17 cellular contexts compared by ENCODE assay signal in genomic region chr14:64232944-64233343, GRCh38.
DNase-seq lines count a peak whose midpoint lies in the region; ATAC-seq and TF ChIP-seq lines count a peak whose summit lies in the region.
"Had no signal": no experiment of that assay in that cellular context is flagged by ENCODE, and none has a peak within 500 bp of the region (broad histone marks: within the 10 kb centered on the region; RNA-seq: fewer than 3 reads in every experiment).

No MANE protein-coding gene starts in this region.

- no peaks in the 10 kb centered on the region for H3K36me3 ChIP-seq in SJSA1
- H3K36me3 ChIP-seq: neural progenitor cell had no signal

- H3K4me1 ChIP-seq in SJSA1 (replicated peaks) (peaks cover 27% of the 10 kb centered on the region), right cardiac atrium (ENCODE audit: control insufficient read depth, insufficient read depth, low read length) (no peaks in the 10 kb centered on the region)
- H3K4me1 ChIP-seq: lower lobe of right lung, neural progenitor cell had no signal

- H3K27me3 ChIP-seq in SJSA1 (replicated peaks) (no peaks in the 10 kb centered on the region), right cardiac atrium (ENCODE audit: control insufficient read depth, insufficient read depth) (no peaks in the 10 kb centered on the region)
- H3K27me3 ChIP-seq: cardiac muscle cell, neural progenitor cell had no signal

- no peaks in the 10 kb centered on the region for H3K9me3 Mint-ChIP-seq in activated CD8-positive, alpha-beta T cell treated with anti-CD3 and anti-CD28 coated beads for 36 hours
- no peaks in the 10 kb centered on the region for H3K9me3 Mint-ChIP-seq in activated CD8-positive, alpha-beta T cell treated with anti-CD3 and anti-CD28 coated beads, Interleukin-2, amount 10 ng/mL, durations not matched to agents 7 days and 5 days (ENCODE audit: insufficient read depth)
- no peaks in the 10 kb centered on the region for H3K9me3 Mint-ChIP-seq in stimulated activated memory B cell treated with anti-CD40 and anti-IgM and Interleukin-4, amounts not matched to agents 10 μg/mL and 1 μg/mL and 100 μg/mL, for 72 hours
- H3K9me3 Mint-ChIP-seq: neural progenitor cell had no signal

- POLR2A ChIA-PET in activated CD8-positive, alpha-beta T cell treated with anti-CD3 and anti-CD28 coated beads for 36 hours (lab: Charles Lee), result no interaction called here
- POLR2A ChIA-PET in activated CD8-positive, alpha-beta T cell treated with anti-CD3 and anti-CD28 coated beads, Interleukin-2, amount 10 ng/mL, durations not matched to agents 7 days and 5 days (lab: Charles Lee), result no interaction called here

- peak; percentile 14 for DNase-seq in activated CD8-positive, alpha-beta T cell treated with anti-CD3 and anti-CD28 coated beads for 36 hours
- no peak for DNase-seq in activated CD8-positive, alpha-beta T cell treated with anti-CD3 and anti-CD28 coated beads, Interleukin-2, amount 10 ng/mL, durations not matched to agents 7 days and 5 days
- DNase-seq in SJSA1 (ENCODE audit: low read depth in 1 of 2, low spot score in 2 of 2) (no peak), right cardiac atrium (no peak), pons (ENCODE audit: low spot score) (no peak), COLO829 (ENCODE audit: low spot score) (no peak), DMS153 treated with DMSO at 0.1 percent for 48 hours (lab: John Stamatoyannopoulos, UW; ENCODE audit: unreplicated experiment) (no peak)
- DNase-seq: activated T-cell treated with anti-CD3 and anti-CD28 coated beads for 4 hours; CD4-positive, alpha-beta memory T cell; lower lobe of right lung; NCI-H146; SK-N-SH; stimulated activated CD4-positive, alpha-beta T cell treated with anti-CD3 and anti-CD28 coated beads, Interleukin-4, amount 100 ng/mL, for 1 hour had no signal

- H3K4me1 Mint-ChIP-seq in activated CD8-positive, alpha-beta T cell treated with anti-CD3 and anti-CD28 coated beads for 36 hours (ENCODE audit: low read depth), result peaks cover 18% of the 10 kb centered on the region
- peaks cover 8% of the 10 kb centered on the region for H3K4me1 Mint-ChIP-seq in activated CD8-positive, alpha-beta T cell treated with anti-CD3 and anti-CD28 coated beads, Interleukin-2, amount 10 ng/mL, durations not matched to agents 7 days and 5 days (ENCODE audit: low read depth)
- peaks cover 65% of the 10 kb centered on the region for H3K4me1 Mint-ChIP-seq in stimulated activated memory B cell treated with anti-CD40 and anti-IgM and Interleukin-4, amounts not matched to agents 10 μg/mL and 1 μg/mL and 100 μg/mL, for 72 hours

- peak overlapping the region; percentile 48 for H3K27ac ChIP-seq in SJSA1
- H3K27ac ChIP-seq in right cardiac atrium (ENCODE audit: low read length), result peak overlapping the region; percentile 71
- H3K27ac ChIP-seq: cardiac muscle cell, lower lobe of right lung, neural progenitor cell had no signal

- ATAC-seq in activated CD8-positive, alpha-beta T cell treated with anti-CD3 and anti-CD28 coated beads for 36 hours, result no peak
- no peak for ATAC-seq in activated CD8-positive, alpha-beta T cell treated with anti-CD3 and anti-CD28 coated beads, Interleukin-2, amount 10 ng/mL, durations not matched to agents 7 days and 5 days
- ATAC-seq in right cardiac atrium, result no peak
- ATAC-seq in stimulated activated memory B cell treated with anti-CD40 and anti-IgM and Interleukin-4, amounts not matched to agents 10 μg/mL and 1 μg/mL and 100 μg/mL, for 72 hours, result no peak

- intact Hi-C loops in activated CD8-positive, alpha-beta T cell treated with anti-CD3 and anti-CD28 coated beads for 36 hours (cut with micrococcal nuclease), result loop anchor here (5.0 kb wide), 1 partner anchor 64 kb away; no protein-coding TSS in a partner anchor
- intact Hi-C loops in right cardiac atrium (cut with DNase I), result no loop called here

- peak overlapping the region; percentile 62 for H3K27ac Mint-ChIP-seq in activated CD8-positive, alpha-beta T cell treated with anti-CD3 and anti-CD28 coated beads for 36 hours
- H3K27ac Mint-ChIP-seq in activated CD8-positive, alpha-beta T cell treated with anti-CD3 and anti-CD28 coated beads, Interleukin-2, amount 10 ng/mL, durations not matched to agents 7 days and 5 days, result no peak overlapping the region
- H3K27ac Mint-ChIP-seq in stimulated activated memory B cell treated with anti-CD40 and anti-IgM and Interleukin-4, amounts not matched to agents 10 μg/mL and 1 μg/mL and 100 μg/mL, for 72 hours, result peak overlapping the region; percentile 91

- CTCF ChIA-PET in activated CD8-positive, alpha-beta T cell treated with anti-CD3 and anti-CD28 coated beads for 36 hours (lab: Charles Lee), result interaction anchor here (1.5 kb wide), 1 partner anchor 71 kb away, joined by 3 read pairs; no protein-coding TSS in a partner anchor
- CTCF ChIA-PET in activated CD8-positive, alpha-beta T cell treated with anti-CD3 and anti-CD28 coated beads, Interleukin-2, amount 10 ng/mL, durations not matched to agents 7 days and 5 days (lab: Charles Lee), result no interaction called here

- no peaks in the 10 kb centered on the region for H3K27me3 Mint-ChIP-seq in activated CD8-positive, alpha-beta T cell treated with anti-CD3 and anti-CD28 coated beads for 36 hours
- H3K27me3 Mint-ChIP-seq in activated CD8-positive, alpha-beta T cell treated with anti-CD3 and anti-CD28 coated beads, Interleukin-2, amount 10 ng/mL, durations not matched to agents 7 days and 5 days (ENCODE audit: low read depth), result no peaks in the 10 kb centered on the region
- no peaks in the 10 kb centered on the region for H3K27me3 Mint-ChIP-seq in stimulated activated memory B cell treated with anti-CD40 and anti-IgM and Interleukin-4, amounts not matched to agents 10 μg/mL and 1 μg/mL and 100 μg/mL, for 72 hours
- H3K27me3 Mint-ChIP-seq: CD4-positive, alpha-beta memory T cell had no signal

- 95% methylated on average over 9 of the region's 9 CpGs for WGBS in right cardiac atrium

- H3K9me3 ChIP-seq in SJSA1 (replicated peaks) (no peaks in the 10 kb centered on the region), right cardiac atrium (ENCODE audit: control insufficient read depth, low read length) (no peaks in the 10 kb centered on the region)
- H3K9me3 ChIP-seq: lower lobe of right lung, SK-N-SH, thoracic aorta had no signal

- H3K36me3 Mint-ChIP-seq in activated CD8-positive, alpha-beta T cell treated with anti-CD3 and anti-CD28 coated beads for 36 hours (ENCODE audit: low read depth), result peaks cover 3% of the 10 kb centered on the region
- peaks cover 25% of the 10 kb centered on the region for H3K36me3 Mint-ChIP-seq in activated CD8-positive, alpha-beta T cell treated with anti-CD3 and anti-CD28 coated beads, Interleukin-2, amount 10 ng/mL, durations not matched to agents 7 days and 5 days (ENCODE audit: low read depth)
- H3K36me3 Mint-ChIP-seq in stimulated activated memory B cell treated with anti-CD40 and anti-IgM and Interleukin-4, amounts not matched to agents 10 μg/mL and 1 μg/mL and 100 μg/mL, for 72 hours, result peaks cover 22% of the 10 kb centered on the region

- H3K4me3 Mint-ChIP-seq in activated CD8-positive, alpha-beta T cell treated with anti-CD3 and anti-CD28 coated beads for 36 hours, result no peak overlapping the region
- no peak overlapping the region for H3K4me3 Mint-ChIP-seq in activated CD8-positive, alpha-beta T cell treated with anti-CD3 and anti-CD28 coated beads, Interleukin-2, amount 10 ng/mL, durations not matched to agents 7 days and 5 days
- H3K4me3 Mint-ChIP-seq in stimulated activated memory B cell treated with anti-CD40 and anti-IgM and Interleukin-4, amounts not matched to agents 10 μg/mL and 1 μg/mL and 100 μg/mL, for 72 hours, result peak overlapping the region; percentile 28
- H3K4me3 Mint-ChIP-seq: CD4-positive, alpha-beta memory T cell; neural progenitor cell had no signal

- H3K4me3 ChIP-seq in SJSA1, result no peak overlapping the region
- H3K4me3 ChIP-seq in right cardiac atrium (ENCODE audit: low read length), result no peak overlapping the region
- H3K4me3 ChIP-seq: cardiac muscle cell, lower lobe of right lung, neural progenitor cell, thoracic aorta had no signal

- no peak for TF ChIP-seq CTCF in activated CD8-positive, alpha-beta T cell treated with anti-CD3 and anti-CD28 coated beads for 36 hours (IDR thresholded peaks at IDR 0.05)
